ENCODE assay signal across 2 cellular contexts in the genomic region with DNA sequence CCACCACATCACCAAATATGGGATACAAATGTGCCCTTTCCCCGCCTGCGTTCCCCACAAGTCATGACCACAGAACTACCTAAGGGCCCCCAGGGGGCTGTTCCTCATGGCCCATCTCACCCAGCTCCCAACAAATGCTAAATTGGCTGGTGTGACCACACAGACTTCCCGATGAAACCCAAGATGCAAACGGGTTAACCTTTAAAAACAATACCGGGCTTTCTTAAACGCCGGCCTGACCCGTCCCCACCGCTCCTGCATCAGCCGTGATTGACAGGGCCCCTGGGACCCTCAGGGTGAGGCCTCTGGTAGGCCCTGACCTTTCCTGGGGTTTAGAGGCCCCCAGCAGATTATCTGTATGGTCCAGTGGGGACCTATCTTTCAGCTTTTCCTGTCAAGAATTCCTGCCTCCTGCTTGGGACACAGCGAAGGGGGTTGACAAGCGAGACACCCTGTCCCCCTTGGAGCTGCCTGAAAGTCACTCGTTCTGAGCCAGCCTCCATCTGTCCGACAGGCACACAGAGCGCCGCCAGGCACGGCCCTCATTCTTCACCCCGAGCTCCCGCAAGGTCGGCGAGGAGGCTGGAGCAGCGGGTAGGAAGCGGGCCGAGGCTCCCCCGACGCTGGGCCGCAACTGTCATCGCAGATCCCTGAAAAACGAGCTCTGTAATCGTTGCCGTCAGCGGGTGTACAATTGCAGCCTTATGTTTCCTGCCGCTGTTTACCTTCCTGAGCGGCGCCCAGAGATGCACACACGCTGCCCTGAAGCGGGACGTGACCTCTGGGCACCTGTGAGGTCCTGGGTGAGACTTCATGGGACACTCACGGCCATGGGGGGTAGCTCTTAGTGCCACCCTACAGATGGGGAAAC.
A peak's percentile ranks its signal among the peaks of the same experiment; 100 is the strongest.
TF ChIP-seq lines count a peak whose summit lies in the region.

No MANE protein-coding gene starts in this region.

TF ChIP-seq in HEK293T, 16 proteins besides CTCF, POLR2A, EP300 and RAD21 (continued from another document):
- TF ChIP-seq BHLHE40 (IDR thresholded peaks at IDR 0.05; ENCODE audit: borderline replicate concordance) (no peak), ELF4 (IDR thresholded peaks at IDR 0.05) (no peak), PKNOX1 (IDR thresholded peaks at IDR 0.05) (peak; percentile 32; the same call in 1 of the 2 replicates), HDGF (IDR thresholded peaks at IDR 0.05; ENCODE audit: borderline replicate concordance) (no peak)
TF ChIP-seq in HEK293T: peak in this region for 1.

TF ChIP-seq in GM12878, 131 proteins besides CTCF, POLR2A, EP300 and RAD21 (continued from another document):
- TF ChIP-seq USF1 (IDR thresholded peaks at IDR 0.05; ENCODE audit: borderline replicate concordance, extremely low read length, insufficient read depth, low read depth, low read length) = no peak
